In the genomic region with DNA sequence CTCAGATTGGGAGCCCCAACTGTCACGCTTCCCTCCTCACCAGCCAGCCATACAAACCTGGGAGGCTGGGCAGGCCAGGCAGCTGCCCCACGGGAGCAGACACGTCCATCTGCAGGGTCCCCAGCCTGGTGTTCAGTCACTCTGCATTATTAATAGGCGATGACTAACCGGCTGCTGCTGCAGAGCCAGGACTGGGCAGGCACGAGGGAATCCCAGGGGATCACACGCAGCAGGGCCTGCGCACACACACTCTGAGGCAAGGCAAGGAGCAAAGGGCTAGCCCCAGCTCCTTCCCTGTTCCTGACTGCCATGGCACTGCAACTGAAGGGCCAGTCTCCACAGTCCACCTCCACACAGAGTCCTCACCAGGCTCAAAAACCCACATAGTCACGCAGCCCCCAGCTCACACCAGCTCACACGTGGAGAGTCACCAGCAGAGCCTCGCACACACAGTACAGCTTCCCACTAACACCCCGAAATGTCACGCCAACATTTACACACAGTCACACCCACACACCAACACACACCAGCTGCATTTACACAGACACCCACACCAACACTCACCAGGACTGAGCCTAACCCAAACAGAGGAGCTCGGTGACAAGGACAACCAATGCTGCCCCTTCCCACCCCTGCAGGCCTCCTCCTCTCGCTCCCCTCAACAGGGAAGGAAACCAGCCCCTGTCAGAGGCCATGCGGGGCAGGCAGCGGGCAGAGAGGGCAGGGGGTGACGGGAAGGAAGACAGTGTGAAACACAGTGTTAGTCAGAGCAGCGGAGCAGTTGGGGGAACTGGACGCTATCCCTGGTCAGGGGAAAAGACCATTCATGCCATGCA, we compare ENCODE assay signal across 9 cellular contexts. TPM values are rescaled to one million over a fixed set of nuclear protein-coding genes. Genes with fewer than 3 reads are reported as not detected.
DNase-seq lines count a peak whose midpoint lies in the region; ATAC-seq lines count a peak whose summit lies in the region.
"Had no signal": no experiment of that assay in that cellular context is flagged by ENCODE, and none has a peak within 500 bp of the region (broad histone marks: within the 10 kb centered on the region; RNA-seq: fewer than 3 reads in every experiment).

No MANE protein-coding gene starts in this region.

- DNase-seq in DMS153 (lab: John Stamatoyannopoulos, UW) (peak; percentile 63), NCI-H446 (lab: John Stamatoyannopoulos, UW) (peak; percentile 20 to 86), epidermal melanocyte (ENCODE audit: insufficient read length, low spot score) (peak; percentile 58), nucleus accumbens (lab: John Stamatoyannopoulos, UW) (peak in 41 of 56 donors; percentile 9 to 82 (median 55)), NOMO-1 treated with DMSO at 0.1 percent for 48 hours (lab: John Stamatoyannopoulos, UW; ENCODE audit: unreplicated experiment) (no peak), NCI-H748 (lab: John Stamatoyannopoulos, UW; ENCODE audit: unreplicated experiment) (no peak), left lobe of liver (ENCODE audit: low spot score) (no peak)
- DNase-seq: activated naive CD8-positive, alpha-beta T cell treated with anti-CD3 and anti-CD28 coated beads, Interleukin-2, amount 10 ng/mL, durations not matched to agents 7 days and 5 days had no signal

- ATAC-seq in HG02885 (IDR thresholded peaks at IDR 0.05; ENCODE audit: poor library complexity, unreplicated experiment) (no peak), left lobe of liver (no peak)

RNA-seq across cellular contexts. Expression of a gene that starts 47.4 kb away (rescaled TPM):
- total RNA-seq in left lobe of liver: 0.98 TPM

Comparison
In these comparisons a context has a peak if more than half of its experiments do, and no peak if none do; other contexts are left out.
1. DNase-seq: peak in DMS153 (single experiment), NCI-H446 (2 of 2), epidermal melanocyte (single experiment) and nucleus accumbens (41 of 56); none in NOMO-1 treated with DMSO at 0.1 percent for 48 hours (single experiment), NCI-H748 (single experiment) and left lobe of liver (single experiment).